Comparison of ENCODE assay signal across 8 cellular contexts in the genomic region with DNA sequence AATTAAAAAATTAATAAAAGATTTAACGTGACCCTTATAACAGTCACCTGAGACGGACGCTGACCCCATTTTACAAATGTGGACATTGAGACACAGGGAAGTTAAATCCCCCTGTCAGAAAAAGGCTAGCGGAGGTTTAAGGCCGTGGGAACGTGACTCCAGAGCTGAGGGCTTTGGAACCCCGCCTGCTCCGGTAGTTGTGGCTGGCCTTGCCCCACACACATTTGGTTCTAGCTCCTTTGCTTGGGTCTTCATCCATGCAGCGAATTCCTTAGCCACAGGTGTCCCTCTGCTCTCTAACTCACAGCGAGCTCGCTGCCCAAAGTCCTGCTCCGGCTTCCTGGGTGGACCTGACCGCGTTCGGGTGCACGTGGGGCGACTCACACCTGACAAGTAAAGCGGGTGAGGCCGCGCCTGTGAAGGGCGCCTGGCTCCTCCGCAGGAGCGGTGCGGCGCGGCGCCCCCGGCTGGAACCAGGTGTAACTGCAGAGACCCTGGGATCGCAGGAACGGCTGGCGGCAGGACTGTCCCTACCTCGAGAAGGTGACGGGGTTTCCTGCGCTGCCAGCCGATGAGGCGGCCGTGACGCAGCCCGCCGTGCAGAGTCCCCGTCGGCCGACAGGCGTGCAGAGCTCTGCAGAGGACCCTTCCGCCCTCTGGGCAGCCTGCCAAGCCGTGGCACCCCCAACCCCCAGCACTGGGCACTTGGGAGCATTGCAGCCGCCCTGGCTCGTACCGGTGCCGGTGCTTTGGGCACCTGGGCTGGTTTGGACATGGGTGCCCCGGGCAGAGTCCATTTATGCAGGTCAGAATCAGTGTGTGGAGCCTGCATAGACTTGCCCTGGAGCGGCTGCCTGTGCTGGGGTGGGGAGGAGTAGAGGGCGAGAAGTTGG. TPM values are rescaled to one million over a fixed set of nuclear protein-coding genes. Genes with fewer than 3 reads are reported as not detected.
DNase-seq lines count a peak whose midpoint lies in the region; ATAC-seq and TF ChIP-seq lines count a peak whose summit lies in the region.

No MANE protein-coding gene starts in this region.

- 54% methylated on average over 20 of the region's 53 CpGs for WGBS in SK-N-SH (ENCODE audit: low lambda C conversion rate)
- no CpG with 5 or more reads among the region's 53 CpGs for WGBS in iPS DF 6.9 (ENCODE audit: insufficient coverage, insufficient read length)

- H3K9me2 ChIP-seq in SK-N-SH: no peaks in the 10 kb centered on the region

- CTCF ChIA-PET in SK-N-SH (lab: Yijun Ruan, JAX): interaction anchor here (0.6 to 3.8 kb wide), 35 partner anchors 9 to 282 kb away, joined by 3 to 20 read pairs (median 4); a partner anchor contains a TSS

- H3K27ac ChIP-seq in SK-N-SH (ENCODE audit: low read depth in 2 of 2, low read length in 1 of 2) (no peak overlapping the region), iPS DF 6.9 (ENCODE audit: low read length) (no peak overlapping the region), skeletal muscle tissue (ENCODE audit: low read depth, low read length) (no peak overlapping the region)

- H2AFZ ChIP-seq in SK-N-SH (ENCODE audit: low read depth): peak overlapping the region; percentile 61; the same call in 1 of the 2 replicates

- H3K27me3 ChIP-seq in BE2C (no peaks in the 10 kb centered on the region), SK-N-SH (ENCODE audit: insufficient read depth) (no peaks in the 10 kb centered on the region), iPS DF 6.9 (ENCODE audit: control insufficient read depth, insufficient read depth, low read length) (peaks cover 9% of the 10 kb centered on the region; the same call in 1 of the 2 replicates), skeletal muscle tissue (ENCODE audit: control insufficient read depth in 3 of 3, insufficient read depth in 3 of 3, low read length in 3 of 3) (peaks cover under 1 to 7% (median 4%) of the 10 kb centered on the region in 3 donors)

- H3K36me3 ChIP-seq in BE2C: no peaks in the 10 kb centered on the region
- H3K36me3 ChIP-seq in SK-N-SH (replicated peaks in 1 of 2; ENCODE audit: control insufficient read depth in 1 of 2, insufficient read depth in 2 of 2, low read length in 1 of 2): no peaks in the 10 kb centered on the region
- H3K36me3 ChIP-seq in iPS DF 6.9 (ENCODE audit: control insufficient read depth, insufficient read depth, low read length): no peaks in the 10 kb centered on the region
- H3K36me3 ChIP-seq in skeletal muscle tissue (ENCODE audit: control insufficient read depth in 3 of 3, insufficient read depth in 3 of 3, low read length in 3 of 3): no peaks in the 10 kb centered on the region

- peak overlapping the region; percentile 68; the same call in 1 of the 2 replicates for H3K4me2 ChIP-seq in SK-N-SH

- H3K9me3 ChIP-seq in BE2C: no peaks in the 10 kb centered on the region
- no peaks in the 10 kb centered on the region for H3K9me3 ChIP-seq in SK-N-SH
- H3K9me3 ChIP-seq in iPS DF 6.9 (ENCODE audit: control insufficient read depth, insufficient read depth, low read length): no peaks in the 10 kb centered on the region
- H3K9me3 ChIP-seq in skeletal muscle tissue (ENCODE audit: control insufficient read depth in 3 of 3, low read length in 3 of 3): no peaks in the 10 kb centered on the region

- H3K4me3 ChIP-seq in BE2C (ENCODE audit: low read depth, low read length): peak overlapping the region; percentile 45
- H3K4me3 ChIP-seq in SK-N-SH (ENCODE audit: low read depth in 2 of 2, low read length in 1 of 2): peak overlapping the region in 1 of 2 experiments; percentile 39; a peak in 2 of 4 replicates
- H3K4me3 ChIP-seq in iPS DF 6.9 (ENCODE audit: low read length): peak overlapping the region; percentile 15; the same call in 1 of the 2 replicates
- peak overlapping the region; percentile 69 to 72 (median 70) for H3K4me3 ChIP-seq in skeletal muscle tissue (ENCODE audit: low read length in 3 of 3)

- H3K79me2 ChIP-seq in SK-N-SH (ENCODE audit: insufficient read depth): no peaks in the 10 kb centered on the region

- H3K4me1 ChIP-seq in BE2C (no peaks in the 10 kb centered on the region), SK-N-SH (ENCODE audit: control insufficient read depth in 1 of 2, insufficient read depth in 2 of 2, low read depth in 1 of 2, low read length in 1 of 2) (peaks cover 17 to 23% of the 10 kb centered on the region in 2 experiments; a peak in 3 of 4 replicates), iPS DF 6.9 (ENCODE audit: control insufficient read depth, insufficient read depth, low read length) (no peaks in the 10 kb centered on the region), skeletal muscle tissue (ENCODE audit: control insufficient read depth in 3 of 3, insufficient read depth in 3 of 3, low read length in 3 of 3) (peaks cover 20 to 43% (median 28%) of the 10 kb centered on the region in 3 donors)

- TF ChIP-seq CTCF in BE2C (IDR thresholded peaks at IDR 0.05; ENCODE audit: low read depth, low read length): peak; percentile 61
- peak; percentile 58 for TF ChIP-seq CTCF in SK-N-SH (IDR thresholded peaks at IDR 0.05)

- DNase-seq in BE2C (peak; percentile 66), SK-N-SH (peak; percentile 90), iPS DF 6.9 (ENCODE audit: low read depth, low spot score) (no peak), middle frontal gyrus (ENCODE audit: extremely low spot score, low spot score) (no peak)
- DNase-seq in activated naive CD8-positive, alpha-beta T cell treated with anti-CD3 and anti-CD28 coated beads, Interleukin-2, amount 50 U/mL, for 16 hours (ENCODE audit: low read depth, low spot score): peak; percentile 62

- H3F3A ChIP-seq in SK-N-SH (replicated peaks; ENCODE audit: insufficient read depth): peaks cover 30% of the 10 kb centered on the region

- no peaks in the 10 kb centered on the region for H4K20me1 ChIP-seq in SK-N-SH (ENCODE audit: insufficient read depth)

- peak; percentile 68 for ATAC-seq in GM19397 (IDR thresholded peaks at IDR 0.05; ENCODE audit: unreplicated experiment)
- peak; percentile 71 for ATAC-seq in HG03565 (IDR thresholded peaks at IDR 0.05; ENCODE audit: unreplicated experiment)

- TF ChIP-seq EP300 in SK-N-SH (IDR thresholded peaks at IDR 0.05; ENCODE audit: borderline replicate concordance in 1 of 2, low read depth in 1 of 2, low read length in 1 of 2): no peak

- POLR2A ChIA-PET in SK-N-SH (lab: Yijun Ruan, JAX): interaction anchor here (1.0 to 1.4 kb wide), 2 partner anchors 20 to 122 kb away, joined by 3 to 4 read pairs; a partner anchor contains a TSS

- H3K9ac ChIP-seq in SK-N-SH (no peak overlapping the region), skeletal muscle tissue (ENCODE audit: low read depth in 1 of 3, low read length in 3 of 3) (peak overlapping the region; percentile 69 to 76 (median 70))

- TF ChIP-seq RAD21 in SK-N-SH (IDR thresholded peaks at IDR 0.05; ENCODE audit: low read length): peak; percentile 58

TF ChIP-seq in SK-N-SH, 30 proteins besides CTCF, POLR2A, EP300 and RAD21:
- no peak for TF ChIP-seq TAF1 (IDR thresholded peaks at IDR 0.05; ENCODE audit: borderline replicate concordance, low read depth, low read length)
- TF ChIP-seq, protein P1, sequence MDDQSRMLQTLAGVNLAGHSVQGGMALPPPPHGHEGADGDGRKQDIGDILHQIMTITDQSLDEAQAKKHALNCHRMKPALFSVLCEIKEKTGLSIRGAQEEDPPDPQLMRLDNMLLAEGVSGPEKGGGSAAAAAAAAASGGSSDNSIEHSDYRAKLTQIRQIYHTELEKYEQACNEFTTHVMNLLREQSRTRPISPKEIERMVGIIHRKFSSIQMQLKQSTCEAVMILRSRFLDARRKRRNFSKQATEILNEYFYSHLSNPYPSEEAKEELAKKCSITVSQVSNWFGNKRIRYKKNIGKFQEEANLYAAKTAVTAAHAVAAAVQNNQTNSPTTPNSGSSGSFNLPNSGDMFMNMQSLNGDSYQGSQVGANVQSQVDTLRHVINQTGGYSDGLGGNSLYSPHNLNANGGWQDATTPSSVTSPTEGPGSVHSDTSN (IDR thresholded peaks at IDR 0.05): no peak
- no peak for TF ChIP-seq GABPA (IDR thresholded peaks at IDR 0.05; ENCODE audit: low read depth)
- peak; percentile 55 for TF ChIP-seq NFIC (IDR thresholded peaks at IDR 0.05; ENCODE audit: borderline replicate concordance)
- no peak for TF ChIP-seq RCOR1 (IDR thresholded peaks at IDR 0.05; ENCODE audit: low read length)
- peak; percentile 48 for TF ChIP-seq SMC3 (IDR thresholded peaks at IDR 0.05; ENCODE audit: low read depth, low read length)
- TF ChIP-seq, protein P2, sequence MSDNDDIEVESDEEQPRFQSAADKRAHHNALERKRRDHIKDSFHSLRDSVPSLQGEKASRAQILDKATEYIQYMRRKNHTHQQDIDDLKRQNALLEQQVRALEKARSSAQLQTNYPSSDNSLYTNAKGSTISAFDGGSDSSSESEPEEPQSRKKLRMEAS (IDR thresholded peaks at IDR 0.05; ENCODE audit: low read depth): peak; percentile 39; the same call in 1 of the 2 replicates
- TF ChIP-seq, protein P3, sequence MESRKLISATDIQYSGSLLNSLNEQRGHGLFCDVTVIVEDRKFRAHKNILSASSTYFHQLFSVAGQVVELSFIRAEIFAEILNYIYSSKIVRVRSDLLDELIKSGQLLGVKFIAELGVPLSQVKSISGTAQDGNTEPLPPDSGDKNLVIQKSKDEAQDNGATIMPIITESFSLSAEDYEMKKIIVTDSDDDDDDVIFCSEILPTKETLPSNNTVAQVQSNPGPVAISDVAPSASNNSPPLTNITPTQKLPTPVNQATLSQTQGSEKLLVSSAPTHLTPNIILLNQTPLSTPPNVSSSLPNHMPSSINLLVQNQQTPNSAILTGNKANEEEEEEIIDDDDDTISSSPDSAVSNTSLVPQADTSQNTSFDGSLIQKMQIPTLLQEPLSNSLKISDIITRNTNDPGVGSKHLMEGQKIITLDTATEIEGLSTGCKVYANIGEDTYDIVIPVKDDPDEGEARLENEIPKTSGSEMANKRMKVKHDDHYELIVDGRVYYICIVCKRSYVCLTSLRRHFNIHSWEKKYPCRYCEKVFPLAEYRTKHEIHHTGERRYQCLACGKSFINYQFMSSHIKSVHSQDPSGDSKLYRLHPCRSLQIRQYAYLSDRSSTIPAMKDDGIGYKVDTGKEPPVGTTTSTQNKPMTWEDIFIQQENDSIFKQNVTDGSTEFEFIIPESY (IDR thresholded peaks at IDR 0.05; ENCODE audit: borderline replicate concordance, low read depth): no peak

RNA-seq across cellular contexts. Expression of a gene that starts 2.4 kb away (rescaled TPM):
- polyA plus RNA-seq in BE2C (2012; ENCODE audit: insufficient read depth, insufficient read length, low read depth): not detected
- polyA plus RNA-seq in SK-N-SH (2012; rRNA removed): 0.06 and 0.10 TPM in 2 replicates
- 0.06 and 0.22 TPM in 2 replicates for polyA plus RNA-seq in SK-N-SH (2012; cell fraction: cytosol; rRNA removed)
- polyA plus RNA-seq in SK-N-SH (2012; cell fraction: nucleus; rRNA removed): 0.31 and 0.33 TPM in 2 replicates
- total RNA-seq in skeletal muscle tissue: not detected

RNA-seq across cellular contexts. Expression of a gene that starts 28.1 kb away (rescaled TPM):
- polyA plus RNA-seq in BE2C (2012; ENCODE audit: insufficient read depth, insufficient read length, low read depth): 4.9 TPM
- polyA plus RNA-seq in SK-N-SH (2012; rRNA removed): 2.7 and 4.0 TPM in 2 replicates
- 4.4 and 4.8 TPM in 2 replicates for polyA plus RNA-seq in SK-N-SH (2012; cell fraction: cytosol; rRNA removed)
- polyA plus RNA-seq in SK-N-SH (2012; cell fraction: nucleus; rRNA removed): 3.7 and 5.4 TPM in 2 replicates
- total RNA-seq in skeletal muscle tissue: 21.9 TPM

Comparison
In these comparisons a context has a peak if more than half of its experiments do, and no peak if none do; other contexts are left out.
1. DNase-seq: peak in BE2C (single experiment), SK-N-SH (single experiment) and activated naive CD8-positive, alpha-beta T cell treated with anti-CD3 and anti-CD28 coated beads, Interleukin-2, amount 50 U/mL, for 16 hours (single experiment); none in iPS DF 6.9 (single experiment) and middle frontal gyrus (single experiment).